In the genomic region with DNA sequence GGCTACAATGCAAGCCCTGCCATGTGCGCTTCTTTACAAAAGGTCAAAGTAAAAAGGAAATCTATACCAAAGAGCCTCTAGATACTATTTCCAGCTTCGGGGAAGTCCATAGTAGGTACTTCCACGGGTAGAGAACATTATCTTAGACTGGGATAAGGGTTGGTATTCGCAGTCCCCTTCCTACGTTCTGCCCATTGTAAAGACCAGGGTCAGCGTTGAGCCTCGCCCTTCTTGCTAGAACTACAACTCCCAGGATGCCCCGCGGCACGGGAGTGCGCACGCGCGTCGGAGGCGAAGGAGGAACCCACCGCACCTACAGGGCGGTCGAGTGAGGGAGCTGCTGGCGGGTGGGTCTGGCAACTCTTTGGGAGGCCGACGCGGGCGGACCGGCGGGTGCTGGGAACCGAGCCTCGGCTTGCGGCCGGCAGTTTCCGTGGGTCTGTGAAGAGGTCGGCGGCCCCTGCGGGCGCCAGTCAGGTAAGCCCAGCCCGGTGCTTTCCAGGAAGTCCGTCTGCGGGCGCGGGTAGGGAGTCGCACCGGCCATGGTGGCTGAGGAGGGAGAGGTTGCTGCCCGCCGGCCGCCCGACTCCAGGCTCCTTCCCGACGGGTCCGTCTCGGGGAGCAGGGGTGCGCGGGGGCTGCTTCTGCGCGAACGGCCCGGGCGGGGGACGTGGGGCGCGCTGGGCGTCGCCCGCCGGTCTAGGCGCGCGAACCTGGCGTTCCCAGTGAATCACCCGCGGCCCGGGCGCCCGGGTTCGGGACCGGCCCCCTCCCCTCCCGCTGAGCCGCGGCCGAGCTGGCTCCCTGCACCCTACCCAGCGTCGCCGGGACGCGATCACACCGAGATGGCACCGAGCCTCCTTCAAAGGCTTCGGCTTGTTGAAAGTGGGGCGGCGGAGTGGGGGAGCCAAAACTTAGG, we compare ENCODE assay signal across 8 cellular contexts. TPM values are rescaled to one million over a fixed set of nuclear protein-coding genes. Genes with fewer than 3 reads are reported as not detected.
DNase-seq lines count a peak whose midpoint lies in the region; ATAC-seq, FAIRE-seq and TF ChIP-seq lines count a peak whose summit lies in the region.

A gene (plus strand): TSS at position 294 of the 919 bp plus-strand sequence. CDS start 33,232 bp downstream, outside the sequence.

- CTCF ChIA-PET in A549 (lab: Yijun Ruan, JAX) = interaction anchor here (0.7 to 2.4 kb wide), 14 partner anchors 11 to 180 kb away, joined by 3 to 12 read pairs (median 4); no protein-coding TSS in a partner anchor
- CTCF ChIA-PET in WTC11 (lab: Charles Lee) = interaction anchor here (0.6 to 1.7 kb wide), 8 partner anchors 53 to 933 kb away, joined by 3 to 9 read pairs (median 4); no protein-coding TSS in a partner anchor

- POLR2A ChIA-PET in A549 (lab: Yijun Ruan, JAX) = interaction anchor here (0.6 to 2.4 kb wide), 8 partner anchors 8 to 423 kb away, joined by 3 to 8 read pairs (median 6); no protein-coding TSS in a partner anchor
- POLR2A ChIA-PET in WTC11 (lab: Charles Lee) = interaction anchor here (0.8 to 1.0 kb wide), 2 partner anchors 9 to 26 kb away, joined by 4 to 5 read pairs; no protein-coding TSS in a partner anchor

- peak within 1 kb of the TSS; percentile 96 to 99 for H3K27ac ChIP-seq in A549
- peak within 1 kb of the TSS; percentile 93 to 98 for H3K27ac ChIP-seq in small intestine (ENCODE audit: low read depth in 1 of 2, low read length in 1 of 2)

- no peak for TF ChIP-seq EP300 in A549 (IDR thresholded peaks at IDR 0.05)

- H3K4me3 ChIP-seq in A549 (peak within 1 kb of the TSS; percentile 70), cardiac fibroblast (replicated peaks in 1 of 2; ENCODE audit: low read depth in 2 of 2, low read length in 2 of 2) (peak within 1 kb of the TSS; percentile 81 to 93), small intestine (ENCODE audit: low read depth in 1 of 2, low read length in 2 of 2) (peak within 1 kb of the TSS; percentile 87 to 93)

- no peaks in the 10 kb centered on the region for H3K9me3 Mint-ChIP-seq in WTC11

- peak; percentile 76 for FAIRE-seq in A549 (lab: Jason Lieb, UNC)
- FAIRE-seq in small intestine (lab: Jason Lieb, UNC) = no peak

- WGBS in A549 (ENCODE audit: missing lambda C conversion rate) = 6% methylated on average over 27 of the region's 89 CpGs
- 2% methylated on average over 61 to 89 of the region's 89 CpGs for WGBS in small intestine, 3 donors

- no peaks in the 10 kb centered on the region for H3K27me3 ChIP-seq in small intestine (ENCODE audit: control insufficient read depth in 2 of 2, insufficient read depth in 2 of 2, low read length in 2 of 2)

- TF ChIP-seq POLR2A in A549 (IDR thresholded peaks at IDR 0.05; ENCODE audit: low read length) = peak; percentile 95

- no peaks in the 10 kb centered on the region for H3K36me3 ChIP-seq in small intestine (ENCODE audit: control insufficient read depth in 2 of 2, insufficient read depth in 2 of 2, low read length in 2 of 2)

- peak in 1 of 2 experiments; percentile 41; a peak in 3 of 5 replicates for TF ChIP-seq RAD21 in A549 (conservative IDR thresholded peaks at IDR 0.05 in 1 of 2, IDR thresholded peaks at IDR 0.05 in 1 of 2)

- H3K27me3 Mint-ChIP-seq in WTC11 (ENCODE audit: low read depth) = no peaks in the 10 kb centered on the region

- DNase-seq in A549 (ENCODE audit: low read depth in 1 of 2, low spot score in 1 of 2) = peak; percentile 95
- peak; percentile 87 for DNase-seq in NCI-H2171 treated with DMSO at 0.1 percent for 48 hours (lab: John Stamatoyannopoulos, UW)
- DNase-seq in WTC11 (ENCODE audit: low spot score) = peak; percentile 97
- DNase-seq in cardiac fibroblast (ENCODE audit: low read depth in 2 of 2) = peak; percentile 93 to 94
- peak; percentile 96 for DNase-seq in iPS-NIHi11 (ENCODE audit: low spot score)
- DNase-seq in small intestine = peak; percentile 90

- H3K9me3 ChIP-seq in A549 = no peaks in the 10 kb centered on the region
- no peaks in the 10 kb centered on the region for H3K9me3 ChIP-seq in small intestine (ENCODE audit: control insufficient read depth, low read depth)

- peaks cover 20% of the 10 kb centered on the region for H3K4me1 Mint-ChIP-seq in WTC11

- peak within 1 kb of the TSS; percentile 86 for H3K4me2 ChIP-seq in A549

- H3K4me1 ChIP-seq in A549 (peaks cover 47% of the 10 kb centered on the region), small intestine (ENCODE audit: control insufficient read depth in 2 of 2, insufficient read depth in 1 of 2, low read depth in 1 of 2, low read length in 1 of 2) (peaks cover 0 to 5% of the 10 kb centered on the region in 2 donors)

- peak within 1 kb of the TSS; percentile 91 for H3K27ac Mint-ChIP-seq in WTC11

- no peak for TF ChIP-seq CTCF in A549 (IDR thresholded peaks at IDR 0.05)
- TF ChIP-seq CTCF in WTC11 (IDR thresholded peaks at IDR 0.05) = no peak
- TF ChIP-seq CTCF in cardiac fibroblast (IDR thresholded peaks at IDR 0.05; ENCODE audit: low read depth, low read length) = no peak

- H3K36me3 Mint-ChIP-seq in WTC11 = no peaks in the 10 kb centered on the region

- peak; percentile 91 to 96 for ATAC-seq in A549
- ATAC-seq in GM18858 (IDR thresholded peaks at IDR 0.05; ENCODE audit: unreplicated experiment) = peak; percentile 62
- peak; percentile 89 for ATAC-seq in HG03066 (IDR thresholded peaks at IDR 0.05; ENCODE audit: low read depth, unreplicated experiment)
- ATAC-seq in WTC11 = peak; percentile 93

- H3K4me3 Mint-ChIP-seq in WTC11 = peak within 1 kb of the TSS; percentile 94

TF ChIP-seq in A549, 52 proteins besides CTCF, POLR2A, EP300 and RAD21 (continues in another document):
- no peak for TF ChIP-seq KDM5A (IDR thresholded peaks at IDR 0.05)
- TF ChIP-seq HOXB5 (CRISPR knock-in tag; IDR thresholded peaks at IDR 0.05) = no peak
- TF ChIP-seq ESRRA (IDR thresholded peaks at IDR 0.05; ENCODE audit: borderline replicate concordance, low read length) = no peak
- no peak for TF ChIP-seq RCOR1 (IDR thresholded peaks at IDR 0.05; ENCODE audit: low read depth, low read length)
- TF ChIP-seq ZFP36 (IDR thresholded peaks at IDR 0.05; ENCODE audit: borderline replicate concordance, partially characterized antibody) = no peak
- TF ChIP-seq POLR2AphosphoS2 (conservative IDR thresholded peaks at IDR 0.05; ENCODE audit: low read length) = no peak
- no peak; the same call in 1 of the 2 replicates for TF ChIP-seq TFCP2L1 (CRISPR knock-in tag; IDR thresholded peaks at IDR 0.05)
- no peak for TF ChIP-seq NPAS2 (CRISPR knock-in tag; IDR thresholded peaks at IDR 0.05; ENCODE audit: borderline replicate concordance)
- TF ChIP-seq CBX8 (IDR thresholded peaks at IDR 0.05) = no peak
- no peak for TF ChIP-seq HEYL (CRISPR knock-in tag; IDR thresholded peaks at IDR 0.05)
- TF ChIP-seq, protein P1, sequence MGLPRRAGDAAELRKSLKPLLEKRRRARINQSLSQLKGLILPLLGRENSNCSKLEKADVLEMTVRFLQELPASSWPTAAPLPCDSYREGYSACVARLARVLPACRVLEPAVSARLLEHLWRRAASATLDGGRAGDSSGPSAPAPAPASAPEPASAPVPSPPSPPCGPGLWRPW (IDR thresholded peaks at IDR 0.05) = no peak
- TF ChIP-seq, protein P2, sequence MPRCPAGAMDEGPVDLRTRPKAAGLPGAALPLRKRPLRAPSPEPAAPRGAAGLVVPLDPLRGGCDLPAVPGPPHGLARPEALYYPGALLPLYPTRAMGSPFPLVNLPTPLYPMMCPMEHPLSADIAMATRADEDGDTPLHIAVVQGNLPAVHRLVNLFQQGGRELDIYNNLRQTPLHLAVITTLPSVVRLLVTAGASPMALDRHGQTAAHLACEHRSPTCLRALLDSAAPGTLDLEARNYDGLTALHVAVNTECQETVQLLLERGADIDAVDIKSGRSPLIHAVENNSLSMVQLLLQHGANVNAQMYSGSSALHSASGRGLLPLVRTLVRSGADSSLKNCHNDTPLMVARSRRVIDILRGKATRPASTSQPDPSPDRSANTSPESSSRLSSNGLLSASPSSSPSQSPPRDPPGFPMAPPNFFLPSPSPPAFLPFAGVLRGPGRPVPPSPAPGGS (IDR thresholded peaks at IDR 0.05) = peak; percentile 74; the same call in 2 of the 3 replicates

TF ChIP-seq in WTC11, 78 proteins besides CTCF, POLR2A, EP300 and RAD21 (continues in another document):
- peak; percentile 31; the same call in 1 of the 2 replicates for TF ChIP-seq FOXK1 (CRISPR knock-in tag; IDR thresholded peaks at IDR 0.05)
- no peak for TF ChIP-seq CREB1 (CRISPR knock-in tag; IDR thresholded peaks at IDR 0.05)
- TF ChIP-seq ZNF138 (CRISPR knock-in tag; conservative IDR thresholded peaks at IDR 0.05) = no peak
- TF ChIP-seq, protein P3, sequence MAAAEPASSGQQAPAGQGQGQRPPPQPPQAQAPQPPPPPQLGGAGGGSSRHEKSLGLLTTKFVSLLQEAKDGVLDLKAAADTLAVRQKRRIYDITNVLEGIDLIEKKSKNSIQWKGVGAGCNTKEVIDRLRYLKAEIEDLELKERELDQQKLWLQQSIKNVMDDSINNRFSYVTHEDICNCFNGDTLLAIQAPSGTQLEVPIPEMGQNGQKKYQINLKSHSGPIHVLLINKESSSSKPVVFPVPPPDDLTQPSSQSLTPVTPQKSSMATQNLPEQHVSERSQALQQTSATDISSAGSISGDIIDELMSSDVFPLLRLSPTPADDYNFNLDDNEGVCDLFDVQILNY (CRISPR knock-in tag; IDR thresholded peaks at IDR 0.05) = peak; percentile 50; the same call in 1 of the 2 replicates
- no peak for TF ChIP-seq KAT7 (CRISPR knock-in tag; IDR thresholded peaks at IDR 0.05; ENCODE audit: borderline replicate concordance)

RNA-seq across cellular contexts. Expression of the gene that starts here (rescaled TPM):
- polyA plus RNA-seq in A549 (2011; rRNA removed) = 93.2 and 111 TPM in 2 replicates
- polyA plus RNA-seq in A549 (2012; cell fraction: cytosol; rRNA removed) = 11.4 and 13.2 TPM in 2 replicates
- 8.5 and 11.3 TPM in 2 replicates for polyA plus RNA-seq in A549 (2012; cell fraction: nucleus; rRNA removed)
- polyA plus RNA-seq in A549 (2017; fragmentation: RNase III; extraction: RNeasy Plus Mini Kit Qiagen cat#74134 plus additional on column Dnase treatment) = 55.5 to 57.8 TPM (median 57.5 TPM) in 3 replicates
- polyA minus RNA-seq in A549 (2011; rRNA and poly(A)+ RNA removed) = 29.2 and 34.3 TPM in 2 replicates
- total RNA-seq in WTC11 (2021) = 37.0 to 40.6 TPM (median 38.8 TPM) in 3 replicates
- polyA plus RNA-seq in small intestine = 10 to 100 TPM; 13.2 to 19.2 (median 14.8) TPM

Comparison
In these comparisons a context has a peak if more than half of its experiments do, and no peak if none do; other contexts are left out.
1. Peak in every context shown above with its lines: DNase-seq, ATAC-seq, H3K4me3 ChIP-seq and H3K27ac ChIP-seq.